9 cellular contexts compared by ENCODE assay signal in genomic region chr17:77394540-77395295, GRCh38.
DNase-seq lines count a peak whose midpoint lies in the region; ATAC-seq and TF ChIP-seq lines count a peak whose summit lies in the region.
"Had no signal": no experiment of that assay in that cellular context is flagged by ENCODE, and none has a peak within 500 bp of the region (broad histone marks: within the 10 kb centered on the region; RNA-seq: fewer than 3 reads in every experiment).

No MANE protein-coding gene starts in this region.

- peaks cover 9% of the 10 kb centered on the region for H3K36me3 ChIP-seq in SJCRH30

- H3K27me3 ChIP-seq in SJCRH30, result no peaks in the 10 kb centered on the region

- DNase-seq in COLO668 (lab: John Stamatoyannopoulos, UW; ENCODE audit: unreplicated experiment) (peak; percentile 23), SJCRH30 (peak; percentile 98 to 99), Right ventricle myocardium superior (peak; percentile 63), progenitor cell of endocrine pancreas (ENCODE audit: low spot score, unreplicated experiment) (no peak), KG1 (lab: John Stamatoyannopoulos, UW) (no peak), NOMO-1 (lab: John Stamatoyannopoulos, UW; ENCODE audit: unreplicated experiment in 2 of 2) (no peak)
- DNase-seq: occipital lobe had no signal

- intact Hi-C loops in Right ventricle myocardium superior (cut with DNase I), result no loop called here

- peaks cover 40% of the 10 kb centered on the region for H3K4me1 Mint-ChIP-seq in progenitor cell of endocrine pancreas (ENCODE audit: low read depth)

- peaks cover 62% of the 10 kb centered on the region for H3K4me1 ChIP-seq in SJCRH30

- H3K27me3 Mint-ChIP-seq in progenitor cell of endocrine pancreas, result no peaks in the 10 kb centered on the region

- H3K4me3 ChIP-seq in SJCRH30, result no peak overlapping the region

- ATAC-seq in Right ventricle myocardium superior (ENCODE audit: poor library complexity), result peak; percentile 47
- ATAC-seq in HG03045 (IDR thresholded peaks at IDR 0.05; ENCODE audit: unreplicated experiment), result no peak
- no peak for ATAC-seq in GM21367 (IDR thresholded peaks at IDR 0.05; ENCODE audit: unreplicated experiment)

- peak overlapping the region; percentile 94 for H3K27ac Mint-ChIP-seq in progenitor cell of endocrine pancreas

- no peaks in the 10 kb centered on the region for H3K9me3 ChIP-seq in SJCRH30 (replicated peaks)

- H3K4me3 Mint-ChIP-seq in progenitor cell of endocrine pancreas (ENCODE audit: low read depth), result no peak overlapping the region

- peak overlapping the region; percentile 66 for H3K27ac ChIP-seq in SJCRH30

- H3K9me3 Mint-ChIP-seq in progenitor cell of endocrine pancreas (ENCODE audit: low read depth), result no peaks in the 10 kb centered on the region

- TF ChIP-seq CTCF in progenitor cell of endocrine pancreas (IDR thresholded peaks at IDR 0.05; ENCODE audit: unreplicated experiment), result no peak

- peaks cover 3% of the 10 kb centered on the region for H3K36me3 Mint-ChIP-seq in progenitor cell of endocrine pancreas (ENCODE audit: insufficient read depth)

Comparison
In these comparisons a context has a peak if more than half of its experiments do, and no peak if none do; other contexts are left out.
1. DNase-seq: peak in COLO668 (single experiment), SJCRH30 (2 of 2) and Right ventricle myocardium superior (single experiment); none in progenitor cell of endocrine pancreas (single experiment), KG1 (single experiment) and NOMO-1 (0 of 2).